ENCODE assay signal across 19 cellular contexts in genomic region chr5:32565143-32565542, GRCh38.
"Had no signal": no experiment of that assay in that cellular context is flagged by ENCODE, and none has a peak within 500 bp of the region (broad histone marks: within the 10 kb centered on the region; RNA-seq: fewer than 3 reads in every experiment).

No MANE protein-coding gene starts in this region.

- H3K9me3 ChIP-seq: ascending aorta, breast epithelium, right atrium auricular region, transverse colon had no signal

- H3K36me3 ChIP-seq: ascending aorta, breast epithelium, right atrium auricular region, transverse colon had no signal

- H3K4me3 Mint-ChIP-seq: activated naive CD4-positive, alpha-beta T cell treated with anti-CD3 and anti-CD28 coated beads, Interleukin-2, amount 10 ng/mL, durations not matched to agents 7 days and 5 days; nephron had no signal

- H3K4me3 ChIP-seq: ascending aorta, breast epithelium, right atrium auricular region, transverse colon had no signal

- H3K4me1 ChIP-seq: ascending aorta, breast epithelium, right atrium auricular region had no signal

- H3K27ac ChIP-seq: ascending aorta, breast epithelium, right atrium auricular region had no signal

- H3K4me1 Mint-ChIP-seq: nephron had no signal

- ATAC-seq: activated CD4-positive, CD25-positive, alpha-beta regulatory T cell treated with anti-CD3 and anti-CD28 coated beads, Interleukin-2, amount 50 U/mL, for 24 hours; left ventricle myocardium superior had no signal

- H3K36me3 Mint-ChIP-seq: activated naive CD4-positive, alpha-beta T cell treated with anti-CD3 and anti-CD28 coated beads, Interleukin-2, amount 10 ng/mL, durations not matched to agents 7 days and 5 days had no signal

- H3K27me3 ChIP-seq: ascending aorta, breast epithelium, right atrium auricular region, transverse colon had no signal

- H3K27ac Mint-ChIP-seq: activated naive CD4-positive, alpha-beta T cell treated with anti-CD3 and anti-CD28 coated beads, Interleukin-2, amount 10 ng/mL, durations not matched to agents 7 days and 5 days; activated T-helper 2 cell treated with anti-CD3 and anti-CD28 coated beads, Interferon-gamma antibody, Interleukin-2, Interleukin-4, amounts not matched to agents 10 μg/mL and 5 μg/mL and 100 μg/mL, durations not matched to agents 14 hours and 24 hours and 36 hours; nephron had no signal

- DNase-seq: activated CD4-positive, alpha-beta T cell treated with anti-CD3 and anti-CD28 coated beads, Interleukin-2, amount 50 U/mL, for 4 hours; activated naive CD4-positive, alpha-beta T cell treated with anti-CD3 and anti-CD28 coated beads, Interleukin-2, amount 10 ng/mL, durations not matched to agents 7 days and 5 days; activated T-cell treated with anti-CD3 and anti-CD28 coated beads, Interleukin-2, amount 50 U/mL, for 1 hour; cerebellar nuclear complex; effector CD8-positive, alpha-beta T cell; foreskin fibroblast; hypothalamus; left ventricle myocardium superior; mesenchymal stem cell; nucleus accumbens; stimulated activated CD4-positive, alpha-beta T cell treated with anti-CD3 and anti-CD28 coated beads, Interleukin-2, amount 100 ng/mL, for 48 hours; stimulated activated naive CD4-positive, alpha-beta T cell treated with Interleukin-2 at 50 U/mL for 16 hours; transverse colon had no signal

- H3K27me3 Mint-ChIP-seq: activated naive CD4-positive, alpha-beta T cell treated with anti-CD3 and anti-CD28 coated beads, Interleukin-2, amount 10 ng/mL, durations not matched to agents 7 days and 5 days had no signal
